ENCODE assay signal across 21 cellular contexts in genomic region chr9:121773286-121773953, GRCh38.
DNase-seq lines count a peak whose midpoint lies in the region; ATAC-seq and TF ChIP-seq lines count a peak whose summit lies in the region.
"Had no signal": no experiment of that assay in that cellular context is flagged by ENCODE, and none has a peak within 500 bp of the region (broad histone marks: within the 10 kb centered on the region; RNA-seq: fewer than 3 reads in every experiment).

No MANE protein-coding gene starts in this region.

- CTCF ChIA-PET in CD8-positive, alpha-beta T cell (lab: Charles Lee) = no interaction called here

- peak; percentile 59 for DNase-seq in Right ventricle myocardium inferior (ENCODE audit: missing footprints)
- DNase-seq in Right ventricle myocardium superior = no peak
- DNase-seq in heart left ventricle = peak in 3 of 5 donors; percentile 8 to 23 (median 12)
- peak; percentile 12 to 28 (median 19) for DNase-seq in ovary
- peak; percentile 18 to 61 for DNase-seq in tibial artery
- no peak for DNase-seq in NOMO-1 treated with dmso at 0.1 percent for 144 hours (lab: John Stamatoyannopoulos, UW; ENCODE audit: unreplicated experiment)
- no peak for DNase-seq in immature natural killer cell
- DNase-seq in CD8-positive, alpha-beta T cell = no peak
- DNase-seq: activated CD4-positive, alpha-beta T cell treated with anti-CD3 and anti-CD28 coated beads for 1 hour; activated naive CD8-positive, alpha-beta T cell treated with anti-CD3 and anti-CD28 coated beads, Interleukin-2, amount 10 ng/mL, durations not matched to agents 7 days and 5 days; effector memory CD4-positive, alpha-beta T cell; erythroblast; foreskin fibroblast; H7; NCI-H1436; small intestine; stimulated activated CD4-positive, alpha-beta T cell treated with anti-CD3 and anti-CD28 coated beads, Interleukin-2, amount 100 ng/mL, for 24 hours had no signal

- H3K27ac ChIP-seq in heart left ventricle (peak overlapping the region in 7 of 12 donors; percentile 10 to 77 (median 43)), ovary (peak overlapping the region in 1 of 2 donors; percentile 19), tibial artery (peak overlapping the region; percentile 78 to 80)
- H3K27ac ChIP-seq in CD8-positive, alpha-beta T cell (ENCODE audit: low read depth, low read length) = no peak overlapping the region
- H3K27ac ChIP-seq: KMS-11, lower lobe of right lung had no signal

- 94 to 95% (median 94%) methylated on average over 6 to 18 of the region's 18 CpGs for WGBS in heart left ventricle, 4 donors
- 85 to 89% (median 88%) methylated on average over 18 of the region's 18 CpGs for WGBS in ovary, 3 donors

- TF ChIP-seq EP300 in ovary (IDR thresholded peaks at IDR 0.05) = no peak

- H3K27ac Mint-ChIP-seq in immature natural killer cell = no peak overlapping the region
- H3K27ac Mint-ChIP-seq in CD8-positive, alpha-beta T cell = no peak overlapping the region
- H3K27ac Mint-ChIP-seq: activated naive CD8-positive, alpha-beta T cell treated with anti-CD3 and anti-CD28 coated beads, Interleukin-2, amount 10 ng/mL, durations not matched to agents 7 days and 5 days; T-helper 1 cell treated with Interleukin-12 subunit alpha and Interleukin-12 subunit beta and Interleukin-4 antibody, amounts not matched to agents 30 μg/mL and 1 μg/mL, for 36 hours had no signal

- TF ChIP-seq CTCF in heart left ventricle (IDR thresholded peaks at IDR 0.05) (no peak), ovary (IDR thresholded peaks at IDR 0.05) (no peak), tibial artery (IDR thresholded peaks at IDR 0.05) (no peak)
- TF ChIP-seq CTCF in CD8-positive, alpha-beta T cell (IDR thresholded peaks at IDR 0.05) = no peak

- peaks cover 0 to 2% (median 0%) of the 10 kb centered on the region in 3 donors for H3K27me3 Mint-ChIP-seq in immature natural killer cell (ENCODE audit: low read depth in 3 of 3)
- H3K27me3 Mint-ChIP-seq in CD8-positive, alpha-beta T cell (ENCODE audit: low read depth) = no peaks in the 10 kb centered on the region
- H3K27me3 Mint-ChIP-seq: activated naive CD8-positive, alpha-beta T cell treated with anti-CD3 and anti-CD28 coated beads, Interleukin-2, amount 10 ng/mL, durations not matched to agents 7 days and 5 days had no signal

- TF ChIP-seq POLR2A in heart left ventricle (IDR thresholded peaks at IDR 0.05) = no peak
- no peak for TF ChIP-seq POLR2A in ovary (IDR thresholded peaks at IDR 0.05)

- no peak overlapping the region for H3K4me3 Mint-ChIP-seq in immature natural killer cell
- H3K4me3 Mint-ChIP-seq in CD8-positive, alpha-beta T cell = no peak overlapping the region
- H3K4me3 Mint-ChIP-seq: activated naive CD8-positive, alpha-beta T cell treated with anti-CD3 and anti-CD28 coated beads, Interleukin-2, amount 10 ng/mL, durations not matched to agents 7 days and 5 days; neural crest cell; T-helper 1 cell treated with Interleukin-12 subunit alpha and Interleukin-12 subunit beta and Interleukin-4 antibody, amounts not matched to agents 30 μg/mL and 1 μg/mL, for 36 hours had no signal

- no peaks in the 10 kb centered on the region for H3K36me3 Mint-ChIP-seq in immature natural killer cell
- no peaks in the 10 kb centered on the region for H3K36me3 Mint-ChIP-seq in CD8-positive, alpha-beta T cell
- H3K36me3 Mint-ChIP-seq: activated naive CD8-positive, alpha-beta T cell treated with anti-CD3 and anti-CD28 coated beads, Interleukin-2, amount 10 ng/mL, durations not matched to agents 7 days and 5 days had no signal

- H3K27me3 ChIP-seq in heart left ventricle (no peaks in the 10 kb centered on the region), ovary (no peaks in the 10 kb centered on the region), tibial artery (no peaks in the 10 kb centered on the region)
- H3K27me3 ChIP-seq in CD8-positive, alpha-beta T cell (ENCODE audit: insufficient read depth, low read length) = no peaks in the 10 kb centered on the region

- peaks cover 0 to 2% (median 0%) of the 10 kb centered on the region in 6 donors for H3K9me3 Mint-ChIP-seq in immature natural killer cell
- H3K9me3 Mint-ChIP-seq in CD8-positive, alpha-beta T cell = peaks cover 1% of the 10 kb centered on the region
- H3K9me3 Mint-ChIP-seq: neural crest cell; T-helper 1 cell treated with Interleukin-12 subunit alpha and Interleukin-12 subunit beta and Interleukin-4 antibody, amounts not matched to agents 30 μg/mL and 1 μg/mL, for 36 hours had no signal

- POLR2A ChIA-PET in CD8-positive, alpha-beta T cell (lab: Charles Lee) = no interaction called here

- H3K9me3 ChIP-seq in heart left ventricle (peaks cover 0 to 5% (median 0%) of the 10 kb centered on the region in 12 donors), ovary (no peaks in the 10 kb centered on the region), tibial artery (no peaks in the 10 kb centered on the region)
- no peaks in the 10 kb centered on the region for H3K9me3 ChIP-seq in CD8-positive, alpha-beta T cell (ENCODE audit: low read length)
- H3K9me3 ChIP-seq: lower lobe of right lung had no signal

- no peaks in the 10 kb centered on the region for H3K4me1 Mint-ChIP-seq in immature natural killer cell
- H3K4me1 Mint-ChIP-seq in CD8-positive, alpha-beta T cell (ENCODE audit: low read depth) = no peaks in the 10 kb centered on the region
- H3K4me1 Mint-ChIP-seq: activated naive CD8-positive, alpha-beta T cell treated with anti-CD3 and anti-CD28 coated beads, Interleukin-2, amount 10 ng/mL, durations not matched to agents 7 days and 5 days had no signal

- H3K4me3 ChIP-seq in heart left ventricle (no peak overlapping the region), ovary (no peak overlapping the region), tibial artery (no peak overlapping the region)
- no peak overlapping the region for H3K4me3 ChIP-seq in CD8-positive, alpha-beta T cell (ENCODE audit: low read depth, low read length)
- H3K4me3 ChIP-seq: lower lobe of right lung had no signal

- H3K4me1 ChIP-seq in heart left ventricle = peaks cover 0 to 63% (median 11%) of the 10 kb centered on the region in 12 donors
- H3K4me1 ChIP-seq in ovary (ENCODE audit: insufficient read depth) = no peaks in the 10 kb centered on the region
- peaks cover 0 to 62% (median 42%) of the 10 kb centered on the region in 4 donors for H3K4me1 ChIP-seq in tibial artery
- H3K4me1 ChIP-seq in CD8-positive, alpha-beta T cell (ENCODE audit: insufficient read depth, low read length) = no peaks in the 10 kb centered on the region
- H3K4me1 ChIP-seq: lower lobe of right lung had no signal

- H3K36me3 ChIP-seq in heart left ventricle (peaks cover 6 to 100% (median 84%) of the 10 kb centered on the region in 9 donors), ovary (no peaks in the 10 kb centered on the region), tibial artery (peaks cover 57 to 100% (median 91%) of the 10 kb centered on the region in 3 donors)
- no peaks in the 10 kb centered on the region for H3K36me3 ChIP-seq in CD8-positive, alpha-beta T cell (ENCODE audit: insufficient read depth, low read length)

- intact Hi-C loops in Right ventricle myocardium inferior (cut with DNase I) (no loop called here), Right ventricle myocardium superior (cut with DNase I) (no loop called here), heart left ventricle (cut with DNase I) (no loop called here), ovary (cut with DNase I) (no loop called here), tibial artery (cut with DNase I; ENCODE audit: low total_unique reads) (loop anchor here (10.0 kb wide), 1 partner anchor 169 kb away; no protein-coding TSS in a partner anchor)
- intact Hi-C loops in CD8-positive, alpha-beta T cell (cut with DNase I, micrococcal nuclease) = no loop called here

- ATAC-seq in Right ventricle myocardium inferior = no peak
- ATAC-seq in Right ventricle myocardium superior (ENCODE audit: poor library complexity) = no peak
- ATAC-seq in heart left ventricle = no peak
- ATAC-seq in CD8-positive, alpha-beta T cell = no peak
- ATAC-seq: lower lobe of right lung had no signal

Comparison
In these comparisons a context has a peak if more than half of its experiments do, and no peak if none do; other contexts are left out.
1. DNase-seq: peak in Right ventricle myocardium inferior (single experiment), heart left ventricle (3 of 5), ovary (5 of 5) and tibial artery (2 of 2); none in Right ventricle myocardium superior (single experiment), NOMO-1 treated with dmso at 0.1 percent for 144 hours (single experiment), immature natural killer cell (0 of 3) and CD8-positive, alpha-beta T cell (0 of 7).